Comparison of ENCODE assay signal across 16 cellular contexts in genomic region chr1:80462006-80462405, GRCh38.
"Had no signal": no experiment of that assay in that cellular context is flagged by ENCODE, and none has a peak within 500 bp of the region (broad histone marks: within the 10 kb centered on the region; RNA-seq: fewer than 3 reads in every experiment).

No MANE protein-coding gene starts in this region.

- H3K27ac Mint-ChIP-seq: activated CD4-positive, alpha-beta T cell treated with anti-CD3 and anti-CD28 coated beads for 36 hours; activated CD8-positive, alpha-beta T cell treated with anti-CD3 and anti-CD28 coated beads for 36 hours; neural progenitor cell; stimulated activated naive CD8-positive, alpha-beta T cell treated with anti-CD3 and anti-CD28 coated beads, Interleukin-15, amount 100 ng/mL, for 72 hours had no signal

- ATAC-seq: activated CD4-positive, alpha-beta T cell treated with anti-CD3 and anti-CD28 coated beads for 36 hours; activated CD8-positive, alpha-beta T cell treated with anti-CD3 and anti-CD28 coated beads for 36 hours; left colon; pancreas; stimulated activated naive CD8-positive, alpha-beta T cell treated with anti-CD3 and anti-CD28 coated beads, Interleukin-15, amount 100 ng/mL, for 72 hours had no signal

- H3K36me3 ChIP-seq: breast epithelium, neural progenitor cell, pancreas, thoracic aorta had no signal

- H3K27me3 ChIP-seq: breast epithelium, neural progenitor cell, pancreas had no signal

- H3K4me2 ChIP-seq: neural progenitor cell had no signal

- H3K4me3 ChIP-seq: breast epithelium, neural progenitor cell, pancreas, thoracic aorta had no signal

- H3K9ac ChIP-seq: neural progenitor cell had no signal

- H3K9me3 ChIP-seq: breast epithelium, pancreas, thoracic aorta had no signal

- H3K4me3 Mint-ChIP-seq: activated CD4-positive, alpha-beta T cell treated with anti-CD3 and anti-CD28 coated beads for 36 hours; activated CD8-positive, alpha-beta T cell treated with anti-CD3 and anti-CD28 coated beads for 36 hours; neural progenitor cell; stimulated activated naive CD8-positive, alpha-beta T cell treated with anti-CD3 and anti-CD28 coated beads, Interleukin-15, amount 100 ng/mL, for 72 hours had no signal

- H3K27me3 Mint-ChIP-seq: activated CD4-positive, alpha-beta T cell treated with anti-CD3 and anti-CD28 coated beads for 36 hours; activated CD8-positive, alpha-beta T cell treated with anti-CD3 and anti-CD28 coated beads for 36 hours; stimulated activated naive CD8-positive, alpha-beta T cell treated with anti-CD3 and anti-CD28 coated beads, Interleukin-15, amount 100 ng/mL, for 72 hours had no signal

- H3K27ac ChIP-seq: breast epithelium, neural progenitor cell, pancreas, thoracic aorta, VCaP had no signal

- H2AFZ ChIP-seq: neural progenitor cell had no signal

- H3K4me1 ChIP-seq: breast epithelium, pancreas had no signal

- H3K4me1 Mint-ChIP-seq: activated CD4-positive, alpha-beta T cell treated with anti-CD3 and anti-CD28 coated beads for 36 hours; stimulated activated naive CD8-positive, alpha-beta T cell treated with anti-CD3 and anti-CD28 coated beads, Interleukin-15, amount 100 ng/mL, for 72 hours had no signal

- DNase-seq: activated CD4-positive, alpha-beta T cell treated with anti-CD3 and anti-CD28 coated beads for 36 hours; activated CD8-positive, alpha-beta memory T cell treated with anti-CD3 and anti-CD28 coated beads, Interleukin-2, amount 50 U/mL, for 4 hours; activated CD8-positive, alpha-beta T cell treated with anti-CD3 and anti-CD28 coated beads for 36 hours; aorta; left colon; mammary epithelial cell; pancreas; retina; stimulated activated CD4-positive, alpha-beta T cell treated with anti-CD3 and anti-CD28 coated beads, Interleukin-15, amount 100 ng/mL, for 24 hours; stimulated activated CD4-positive, alpha-beta T cell treated with anti-CD3 and anti-CD28 coated beads, Interleukin-4, amount 100 ng/mL, for 24 hours; stimulated activated naive CD8-positive, alpha-beta T cell treated with anti-CD3 and anti-CD28 coated beads, Interleukin-15, amount 100 ng/mL, for 72 hours; T1000 had no signal
